In the genomic region with DNA sequence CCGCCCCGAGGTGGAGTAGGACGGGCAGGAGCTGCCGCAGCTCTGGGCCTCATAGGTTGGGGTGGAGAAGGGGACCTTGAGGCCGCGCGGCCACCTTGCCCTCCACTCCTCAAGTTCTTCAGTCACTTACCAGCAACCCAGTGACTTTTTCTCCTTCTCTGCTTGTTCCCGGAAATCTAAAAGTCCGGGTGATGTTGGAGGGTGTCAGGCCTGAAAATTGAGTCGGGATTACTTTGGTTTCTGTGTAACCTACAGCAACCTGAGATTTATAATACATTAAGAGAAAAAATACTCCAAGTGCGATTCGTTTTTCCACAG, we compare ENCODE assay signal across 1 cellular context.
TF ChIP-seq lines count a peak whose summit lies in the region.

No MANE protein-coding gene starts in this region.

TF ChIP-seq in SK-N-SH treated with all-trans-retinoic acid at 6 μM for 48 hours, 23 proteins besides CTCF, POLR2A, EP300 and RAD21 (continued from another document):
- TF ChIP-seq, protein P1, sequence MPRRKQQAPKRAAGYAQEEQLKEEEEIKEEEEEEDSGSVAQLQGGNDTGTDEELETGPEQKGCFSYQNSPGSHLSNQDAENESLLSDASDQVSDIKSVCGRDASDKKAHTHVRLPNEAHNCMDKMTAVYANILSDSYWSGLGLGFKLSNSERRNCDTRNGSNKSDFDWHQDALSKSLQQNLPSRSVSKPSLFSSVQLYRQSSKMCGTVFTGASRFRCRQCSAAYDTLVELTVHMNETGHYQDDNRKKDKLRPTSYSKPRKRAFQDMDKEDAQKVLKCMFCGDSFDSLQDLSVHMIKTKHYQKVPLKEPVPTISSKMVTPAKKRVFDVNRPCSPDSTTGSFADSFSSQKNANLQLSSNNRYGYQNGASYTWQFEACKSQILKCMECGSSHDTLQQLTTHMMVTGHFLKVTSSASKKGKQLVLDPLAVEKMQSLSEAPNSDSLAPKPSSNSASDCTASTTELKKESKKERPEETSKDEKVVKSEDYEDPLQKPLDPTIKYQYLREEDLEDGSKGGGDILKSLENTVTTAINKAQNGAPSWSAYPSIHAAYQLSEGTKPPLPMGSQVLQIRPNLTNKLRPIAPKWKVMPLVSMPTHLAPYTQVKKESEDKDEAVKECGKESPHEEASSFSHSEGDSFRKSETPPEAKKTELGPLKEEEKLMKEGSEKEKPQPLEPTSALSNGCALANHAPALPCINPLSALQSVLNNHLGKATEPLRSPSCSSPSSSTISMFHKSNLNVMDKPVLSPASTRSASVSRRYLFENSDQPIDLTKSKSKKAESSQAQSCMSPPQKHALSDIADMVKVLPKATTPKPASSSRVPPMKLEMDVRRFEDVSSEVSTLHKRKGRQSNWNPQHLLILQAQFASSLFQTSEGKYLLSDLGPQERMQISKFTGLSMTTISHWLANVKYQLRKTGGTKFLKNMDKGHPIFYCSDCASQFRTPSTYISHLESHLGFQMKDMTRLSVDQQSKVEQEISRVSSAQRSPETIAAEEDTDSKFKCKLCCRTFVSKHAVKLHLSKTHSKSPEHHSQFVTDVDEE (CRISPR knock-in tag; IDR thresholded peaks at IDR 0.05): no peak
- TF ChIP-seq, protein P2, sequence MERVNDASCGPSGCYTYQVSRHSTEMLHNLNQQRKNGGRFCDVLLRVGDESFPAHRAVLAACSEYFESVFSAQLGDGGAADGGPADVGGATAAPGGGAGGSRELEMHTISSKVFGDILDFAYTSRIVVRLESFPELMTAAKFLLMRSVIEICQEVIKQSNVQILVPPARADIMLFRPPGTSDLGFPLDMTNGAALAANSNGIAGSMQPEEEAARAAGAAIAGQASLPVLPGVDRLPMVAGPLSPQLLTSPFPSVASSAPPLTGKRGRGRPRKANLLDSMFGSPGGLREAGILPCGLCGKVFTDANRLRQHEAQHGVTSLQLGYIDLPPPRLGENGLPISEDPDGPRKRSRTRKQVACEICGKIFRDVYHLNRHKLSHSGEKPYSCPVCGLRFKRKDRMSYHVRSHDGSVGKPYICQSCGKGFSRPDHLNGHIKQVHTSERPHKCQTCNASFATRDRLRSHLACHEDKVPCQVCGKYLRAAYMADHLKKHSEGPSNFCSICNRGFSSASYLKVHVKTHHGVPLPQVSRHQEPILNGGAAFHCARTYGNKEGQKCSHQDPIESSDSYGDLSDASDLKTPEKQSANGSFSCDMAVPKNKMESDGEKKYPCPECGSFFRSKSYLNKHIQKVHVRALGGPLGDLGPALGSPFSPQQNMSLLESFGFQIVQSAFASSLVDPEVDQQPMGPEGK (CRISPR knock-in tag; IDR thresholded peaks at IDR 0.05; ENCODE audit: borderline replicate concordance): no peak
- TF ChIP-seq TOX (CRISPR knock-in tag; IDR thresholded peaks at IDR 0.05; ENCODE audit: borderline replicate concordance): no peak
TF ChIP-seq in SK-N-SH treated with all-trans-retinoic acid at 6 μM for 48 hours: peak in this region for 0.
